In genomic region chr1:214588963-214589597, GRCh38 we compare ENCODE assay signal across 24 cellular contexts.
"Had no signal": no experiment of that assay in that cellular context is flagged by ENCODE, and none has a peak within 500 bp of the region (broad histone marks: within the 10 kb centered on the region; RNA-seq: fewer than 3 reads in every experiment).

No MANE protein-coding gene starts in this region.

- H3K27me3 ChIP-seq: body of pancreas, ovary, transverse colon had no signal

- FAIRE-seq: frontal cortex, islet of Langerhans, TTC549, urothelium cell line had no signal

- H3K9me3 ChIP-seq: body of pancreas, ovary, prostate gland, transverse colon had no signal

- DNase-seq: activated CD4-positive, alpha-beta T cell treated with anti-CD3 and anti-CD28 coated beads for 1 hour; activated CD4-positive, alpha-beta T cell treated with anti-CD3 and anti-CD28 coated beads, Interleukin-2, amount 50 U/mL, for 1 hour; activated T-cell treated with anti-CD3 and anti-CD28 coated beads, Interleukin-2, amount 50 U/mL, for 1 hour; amniotic stem cell; body of pancreas; caudate nucleus; dermis blood vessel endothelial cell; effector CD8-positive, alpha-beta T cell; erythroblast; head of caudate nucleus; hypothalamus; left ventricle myocardium superior; ovary; right cardiac atrium; stimulated activated CD4-positive, alpha-beta T cell treated with anti-CD3 and anti-CD28 coated beads, Interleukin-2, amount 100 ng/mL, for 24 hours; stimulated activated naive CD8-positive, alpha-beta T cell treated with anti-CD3 and anti-CD28 coated beads, Interleukin-15, amount 100 ng/mL, for 72 hours; T-helper 1 cell; transverse colon had no signal

- H3K36me3 ChIP-seq: ovary, prostate gland, transverse colon had no signal

- H3K4me3 ChIP-seq: body of pancreas, ovary, prostate gland, skin epidermis, transverse colon had no signal

- H3K4me1 ChIP-seq: body of pancreas, transverse colon had no signal

- H3K27ac ChIP-seq: body of pancreas, ovary, prostate gland, skin epidermis, transverse colon had no signal
